8 cellular contexts compared by ENCODE assay signal in the genomic region with DNA sequence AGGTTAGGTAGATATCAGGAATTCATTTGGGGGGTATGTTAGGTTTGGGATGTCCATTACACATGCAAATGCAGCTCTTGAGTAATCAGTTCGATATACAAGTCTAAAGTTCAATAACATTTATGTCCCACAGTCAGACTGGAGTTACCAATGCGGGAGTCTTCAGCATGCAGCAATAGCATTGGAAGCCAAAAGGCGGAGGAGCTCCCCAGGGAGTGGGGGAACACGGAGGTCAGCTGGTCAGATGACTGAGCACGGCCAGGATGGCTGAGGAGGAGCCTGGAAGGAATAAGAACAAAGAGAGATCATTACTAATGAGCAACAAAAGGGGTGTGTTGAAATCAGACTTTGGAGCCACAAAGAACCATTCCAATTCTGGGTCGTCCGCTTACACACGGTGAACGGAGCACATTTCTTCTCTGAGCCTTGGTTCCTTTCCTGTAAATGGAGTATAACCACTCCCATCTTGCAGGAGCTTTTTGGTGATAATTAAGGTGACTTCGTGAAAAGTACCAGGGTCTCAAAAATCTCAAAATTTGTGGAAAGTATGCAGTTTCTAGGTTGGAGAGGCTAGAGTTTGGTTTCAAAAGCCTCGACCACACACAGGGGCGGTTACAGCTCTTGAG. TPM values are rescaled to one million over a fixed set of nuclear protein-coding genes. Genes with fewer than 3 reads are reported as not detected.
DNase-seq lines count a peak whose midpoint lies in the region; ATAC-seq and TF ChIP-seq lines count a peak whose summit lies in the region.

No MANE protein-coding gene starts in this region.

- peak overlapping the region; percentile 66 for H3K4me3 ChIP-seq in Jurkat, Clone E6-1 (ENCODE audit: low read length)

- POLR2A ChIA-PET in MCF 10A (lab: Yijun Ruan, JAX) = interaction anchor here (1.1 kb wide), 1 partner anchor 20 kb away, joined by 3 read pairs; no protein-coding TSS in a partner anchor
- POLR2A ChIA-PET in GM10248 (lab: Yijun Ruan, JAX) = no interaction called here

- H3K4me3 Mint-ChIP-seq in MCF 10A (ENCODE audit: unreplicated experiment) = peak overlapping the region; percentile 76

- H3K27ac ChIP-seq in temporal lobe (ENCODE audit: low read depth, low read length) = peak overlapping the region; percentile 66

- DNase-seq in COLO829 (ENCODE audit: low spot score) (peak; percentile 11), MCF 10A (ENCODE audit: unreplicated experiment) (no peak), left lobe of liver (ENCODE audit: low spot score) (peak; percentile 75), GM10248 (ENCODE audit: extremely low spot score) (no peak), A172 (ENCODE audit: low spot score) (no peak), NCI-H510A (lab: John Stamatoyannopoulos, UW) (no peak)
- no peak for DNase-seq in Jurkat, Clone E6-1 (ENCODE audit: low read depth, low spot score)

- peaks cover 26% of the 10 kb centered on the region for H3K4me1 Mint-ChIP-seq in MCF 10A (ENCODE audit: insufficient read depth, unreplicated experiment)

- no peaks in the 10 kb centered on the region for H3K27me3 Mint-ChIP-seq in MCF 10A (ENCODE audit: insufficient read depth, unreplicated experiment)

- TF ChIP-seq CTCF in MCF 10A (IDR thresholded peaks at IDR 0.05; ENCODE audit: unreplicated experiment) (no peak), GM10248 (IDR thresholded peaks at IDR 0.05; ENCODE audit: control extremely low read depth, extremely low read depth, low read depth, missing control alignments) (no peak)

- CTCF ChIA-PET in MCF 10A (lab: Yijun Ruan, JAX) (interaction anchor here (0.7 to 1.7 kb wide), 2 partner anchors 68 to 1263 kb away, joined by 3 to 6 read pairs; no protein-coding TSS in a partner anchor), GM10248 (lab: Yijun Ruan, JAX) (interaction anchor here (1.0 to 2.6 kb wide), 5 partner anchors 20 to 1029 kb away, joined by 3 to 11 read pairs (median 4); partner anchors contain the start of gene DEPP1)

- peak; percentile 40 for ATAC-seq in left lobe of liver

- peaks cover 20% of the 10 kb centered on the region for H3K36me3 Mint-ChIP-seq in MCF 10A (ENCODE audit: insufficient read depth, unreplicated experiment)

- H3K9me3 Mint-ChIP-seq in MCF 10A (ENCODE audit: unreplicated experiment) = no peaks in the 10 kb centered on the region

- TSS peak; percentile 59 for BruUV-seq in MCF 10A (replicated peaks; lab: Mats Ljungman, UMichigan)

- H3K27ac Mint-ChIP-seq in MCF 10A (ENCODE audit: low read depth, unreplicated experiment) = peak overlapping the region; percentile 67

- intact Hi-C loops in MCF 10A (cut with micrococcal nuclease) = loop anchor here (2.0 to 10.0 kb wide), 3 partner anchors 19 to 1025 kb away; no protein-coding TSS in a partner anchor

RNA-seq across cellular contexts. Expression of gene ZNF22, which starts 0.5 kb away (rescaled TPM):
- 95.1 TPM for polyA plus RNA-seq in Jurkat, Clone E6-1 (2012; ENCODE audit: insufficient read depth, insufficient read length)
- total RNA-seq in MCF 10A (2022) = 7.2 and 8.5 TPM in 2 replicates
- total RNA-seq in left lobe of liver = 12.9 TPM
- total RNA-seq in temporal lobe = 34.4 TPM
- total RNA-seq in A172 (2014; rRNA removed; shearing (Covaris generic)) = 7.0 and 7.9 TPM in 2 replicates

RNA-seq across cellular contexts. Expression of gene DEPP1, which starts 21.6 kb away (rescaled TPM):
- polyA plus RNA-seq in Jurkat, Clone E6-1 (2012; ENCODE audit: insufficient read depth, insufficient read length) = not detected
- total RNA-seq in MCF 10A (2022) = 0.76 and 0.84 TPM in 2 replicates
- 6.8 TPM for total RNA-seq in left lobe of liver
- total RNA-seq in temporal lobe = 3.4 TPM
- total RNA-seq in A172 (2014; rRNA removed; shearing (Covaris generic)) = 2.2 and 6.5 TPM in 2 replicates

RNA-seq across cellular contexts. Expression of gene RASSF4, which starts 40.6 kb away (rescaled TPM):
- polyA plus RNA-seq in Jurkat, Clone E6-1 (2012; ENCODE audit: insufficient read depth, insufficient read length) = 11.1 TPM
- 0.22 TPM in 1 of 2 replicates, not detected in the other for total RNA-seq in MCF 10A (2022)
- 25.0 TPM for total RNA-seq in left lobe of liver
- total RNA-seq in temporal lobe = 12.0 TPM
- total RNA-seq in A172 (2014; rRNA removed; shearing (Covaris generic)) = 3.2 and 9.6 TPM in 2 replicates

Comparison
In these comparisons a context has a peak if more than half of its experiments do, and no peak if none do; other contexts are left out.
1. DNase-seq: peak in COLO829 (single experiment) and left lobe of liver (single experiment); none in Jurkat, Clone E6-1 (single experiment), MCF 10A (single experiment), GM10248 (single experiment), A172 (single experiment) and NCI-H510A (single experiment).